8 cellular contexts compared by ENCODE assay signal in the genomic region with DNA sequence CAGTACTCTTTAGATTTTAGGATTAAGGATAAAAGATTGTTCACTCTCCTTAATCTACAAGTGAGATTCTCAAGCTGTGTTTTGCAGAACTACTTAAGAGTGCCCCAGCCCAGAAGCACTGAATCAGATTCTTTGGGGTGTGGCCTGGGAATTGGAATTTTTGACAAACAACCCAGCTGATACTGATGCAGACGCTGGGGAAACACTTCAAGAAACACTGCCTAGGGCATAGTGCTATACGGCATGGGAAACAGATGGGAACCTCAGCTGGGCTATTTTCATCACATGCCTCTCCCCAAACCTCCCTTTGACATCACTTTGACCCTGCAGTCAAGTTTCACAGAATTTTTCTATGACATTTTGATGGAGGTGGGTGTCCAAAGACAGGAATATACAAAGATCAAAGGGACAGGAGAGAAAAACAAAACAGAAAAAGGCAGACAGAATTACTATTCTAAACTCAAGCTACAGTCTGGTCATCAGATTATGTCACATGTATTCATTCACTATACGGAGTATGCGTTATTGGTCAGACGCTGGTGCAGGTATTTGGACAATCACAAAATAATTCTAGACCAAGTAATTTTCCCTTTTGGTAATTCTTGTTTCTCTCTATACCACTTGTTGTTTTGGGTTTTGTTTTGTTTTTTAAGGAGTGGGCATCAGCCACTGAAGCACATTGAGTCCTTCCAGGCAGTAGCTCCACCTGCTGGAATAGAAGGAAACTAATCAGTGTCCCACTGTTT.
DNase-seq lines count a peak whose midpoint lies in the region; ATAC-seq and TF ChIP-seq lines count a peak whose summit lies in the region.
"Not testable (repeated sequence)": the region's sequence is repeated elsewhere in the genome, so short reads cannot be mapped to it uniquely, and the experiment has no call there.

No MANE protein-coding gene starts in this region.

- WGBS in right lobe of liver (ENCODE audit: insufficient coverage, low coverage, low lambda C conversion rate, missing lambda C conversion rate): 34% methylated on average over 5 of the region's 5 CpGs

- not testable (repeated sequence) for H3K4me1 Mint-ChIP-seq in Caco-2 (ENCODE audit: low read depth, unreplicated experiment)
- peaks cover 53% of the 10 kb centered on the region for H3K4me1 Mint-ChIP-seq in activated CD8-positive, alpha-beta T cell treated with anti-CD3 and anti-CD28 coated beads for 36 hours (ENCODE audit: low read depth)
- peaks cover 64% of the 10 kb centered on the region for H3K4me1 Mint-ChIP-seq in stimulated activated naive CD8-positive, alpha-beta T cell treated with anti-CD3 and anti-CD28 coated beads, Interleukin-15, Interleukin-2, amounts not matched to agents 100 ng/mL and 50 ng/mL, for 24 hours (ENCODE audit: low read depth)

- not testable (repeated sequence) for BruUV-seq in Caco-2 (replicated peaks; lab: Mats Ljungman, UMichigan)

- intact Hi-C loops in Caco-2 (cut with micrococcal nuclease; ENCODE audit: unreplicated experiment): loop anchor here (1.0 to 2.0 kb wide), 3 partner anchors 77 to 236 kb away; a partner anchor contains a TSS
- intact Hi-C loops in activated CD8-positive, alpha-beta T cell treated with anti-CD3 and anti-CD28 coated beads for 36 hours (cut with micrococcal nuclease): loop anchor here (5.0 to 10.0 kb wide), 2 partner anchors 42 to 140 kb away; no protein-coding TSS in a partner anchor
- intact Hi-C loops in right lobe of liver (cut with DNase I): loop anchor here (5.0 to 10.0 kb wide), 2 partner anchors 237 to 240 kb away; no protein-coding TSS in a partner anchor

- not testable (repeated sequence) for H3K36me3 Mint-ChIP-seq in Caco-2 (ENCODE audit: insufficient read depth, unreplicated experiment); activated CD8-positive, alpha-beta T cell treated with anti-CD3 and anti-CD28 coated beads for 36 hours (ENCODE audit: low read depth); stimulated activated naive CD8-positive, alpha-beta T cell treated with anti-CD3 and anti-CD28 coated beads, Interleukin-15, Interleukin-2, amounts not matched to agents 100 ng/mL and 50 ng/mL, for 24 hours (ENCODE audit: low read depth)

- not testable (repeated sequence) for H3K36me3 ChIP-seq in Caco-2 (ENCODE audit: control insufficient read depth, insufficient read depth, low read length); right lobe of liver

- not testable (repeated sequence) for H3K9me3 Mint-ChIP-seq in Caco-2 (ENCODE audit: unreplicated experiment); activated CD8-positive, alpha-beta T cell treated with anti-CD3 and anti-CD28 coated beads for 36 hours; stimulated activated naive CD8-positive, alpha-beta T cell treated with anti-CD3 and anti-CD28 coated beads, Interleukin-15, Interleukin-2, amounts not matched to agents 100 ng/mL and 50 ng/mL, for 24 hours

- not testable (repeated sequence) for H3K27me3 ChIP-seq in Caco-2 (replicated peaks; ENCODE audit: control insufficient read depth, insufficient read depth, low read length); right lobe of liver

- not testable (repeated sequence) for TF ChIP-seq POLR2A in right lobe of liver (IDR thresholded peaks at IDR 0.05)

- ATAC-seq in GM21360 (IDR thresholded peaks at IDR 0.05; ENCODE audit: unreplicated experiment) (peak; percentile 39), HG03520 (IDR thresholded peaks at IDR 0.05; ENCODE audit: unreplicated experiment) (peak; percentile 55), right lobe of liver (peak; percentile 85 to 90 (median 88))
- ATAC-seq in activated CD8-positive, alpha-beta T cell treated with anti-CD3 and anti-CD28 coated beads for 36 hours: peak; percentile 31

- not testable (repeated sequence) for H3K27ac ChIP-seq in right lobe of liver

- TF ChIP-seq CTCF in Caco-2 (IDR thresholded peaks at IDR 0.05; ENCODE audit: insufficient read depth in 1 of 2, low read depth in 1 of 2, low read length in 1 of 2, severe bottlenecking in 1 of 2, unreplicated experiment in 1 of 2): peak; percentile 62 to 63
- TF ChIP-seq CTCF in activated CD8-positive, alpha-beta T cell treated with anti-CD3 and anti-CD28 coated beads for 36 hours (IDR thresholded peaks at IDR 0.05): peak; percentile 79
- TF ChIP-seq CTCF in epithelial cell of esophagus (IDR thresholded peaks at IDR 0.05; ENCODE audit: insufficient read depth, low read depth, low read length, missing control alignments): peak; percentile 81
- TF ChIP-seq CTCF in right lobe of liver (IDR thresholded peaks at IDR 0.05): peak; percentile 78 to 93 (median 82)

- not testable (repeated sequence) for H3K4me3 Mint-ChIP-seq in Caco-2 (ENCODE audit: unreplicated experiment); activated CD8-positive, alpha-beta T cell treated with anti-CD3 and anti-CD28 coated beads for 36 hours
- H3K4me3 Mint-ChIP-seq in stimulated activated naive CD8-positive, alpha-beta T cell treated with anti-CD3 and anti-CD28 coated beads, Interleukin-15, Interleukin-2, amounts not matched to agents 100 ng/mL and 50 ng/mL, for 24 hours: peak overlapping the region; percentile 12

- not testable (repeated sequence) for H3K4me3 ChIP-seq in Caco-2 (ENCODE audit: low read depth, low read length); epithelial cell of esophagus (ENCODE audit: low read length); right lobe of liver

- CTCF ChIA-PET in Caco-2 (lab: Charles Lee): interaction anchor here (1.0 to 2.1 kb wide), 7 partner anchors 31 to 240 kb away, joined by 3 to 7 read pairs (median 5); a partner anchor contains a TSS
- CTCF ChIA-PET in activated CD8-positive, alpha-beta T cell treated with anti-CD3 and anti-CD28 coated beads for 36 hours (lab: Charles Lee): interaction anchor here (0.6 to 15.1 kb wide), 34 partner anchors 9 to 282 kb away, joined by 3 to 360 read pairs (median 4); a partner anchor contains a TSS

- not testable (repeated sequence) for H3K27me3 Mint-ChIP-seq in Caco-2 (ENCODE audit: insufficient read depth, unreplicated experiment); activated CD8-positive, alpha-beta T cell treated with anti-CD3 and anti-CD28 coated beads for 36 hours; stimulated activated naive CD8-positive, alpha-beta T cell treated with anti-CD3 and anti-CD28 coated beads, Interleukin-15, Interleukin-2, amounts not matched to agents 100 ng/mL and 50 ng/mL, for 24 hours

- POLR2A ChIA-PET in Caco-2 (lab: Charles Lee): not testable (repeated sequence)
- POLR2A ChIA-PET in activated CD8-positive, alpha-beta T cell treated with anti-CD3 and anti-CD28 coated beads for 36 hours (lab: Charles Lee): interaction anchor here (0.5 to 2.1 kb wide), 6 partner anchors 19 to 1416 kb away, joined by 3 to 12 read pairs (median 4); no protein-coding TSS in a partner anchor

- not testable (repeated sequence) for H3K27ac Mint-ChIP-seq in Caco-2 (ENCODE audit: unreplicated experiment)
- peak overlapping the region; percentile 4 for H3K27ac Mint-ChIP-seq in activated CD8-positive, alpha-beta T cell treated with anti-CD3 and anti-CD28 coated beads for 36 hours
- peak overlapping the region; percentile 10 for H3K27ac Mint-ChIP-seq in stimulated activated naive CD8-positive, alpha-beta T cell treated with anti-CD3 and anti-CD28 coated beads, Interleukin-15, Interleukin-2, amounts not matched to agents 100 ng/mL and 50 ng/mL, for 24 hours

- H3K4me1 ChIP-seq in Caco-2, right lobe of liver: not testable (repeated sequence)

- DNase-seq in Caco-2: peak in 1 of 2 experiments; percentile 29
- DNase-seq in NOMO-1 treated with DMSO at 0.1 percent for 48 hours (lab: John Stamatoyannopoulos, UW; ENCODE audit: unreplicated experiment): peak; percentile 58
- not testable (repeated sequence) for DNase-seq in activated CD8-positive, alpha-beta T cell treated with anti-CD3 and anti-CD28 coated beads for 36 hours; right lobe of liver
- peak; percentile 60 for DNase-seq in epithelial cell of esophagus (ENCODE audit: low read depth)

- H3K9me3 ChIP-seq in Caco-2, right lobe of liver: not testable (repeated sequence)

Comparison
In these comparisons a context has a peak if more than half of its experiments do, and no peak if none do; other contexts are left out.
1. ATAC-seq: peak in every context shown above with its lines; median percentile 88 in right lobe of liver; 55 in HG03520; 39 in GM21360; 31 in activated CD8-positive, alpha-beta T cell treated with anti-CD3 and anti-CD28 coated beads for 36 hours.